19 cellular contexts compared by ENCODE assay signal in genomic region chr16:3143598-3144330, GRCh38. TPM values are rescaled to one million over a fixed set of nuclear protein-coding genes. Genes with fewer than 3 reads are reported as not detected.
DNase-seq lines count a peak whose midpoint lies in the region; FAIRE-seq and TF ChIP-seq lines count a peak whose summit lies in the region.
"Had no signal": no experiment of that assay in that cellular context is flagged by ENCODE, and none has a peak within 500 bp of the region (broad histone marks: within the 10 kb centered on the region; RNA-seq: fewer than 3 reads in every experiment).

No MANE protein-coding gene starts in this region.

- no peak for FAIRE-seq in HTR-8/SVneo (lab: Jason Lieb, UNC)

- no peak for TF ChIP-seq CTCF in colonic mucosa (IDR thresholded peaks at IDR 0.05)

- H3K9ac ChIP-seq in colonic mucosa (ENCODE audit: low read depth in 2 of 2, low read length in 2 of 2) (no peak overlapping the region), skeletal muscle tissue (ENCODE audit: low read depth in 1 of 3, low read length in 3 of 3) (peak overlapping the region; percentile 86 to 98 (median 93))

- H3K4me1 ChIP-seq in colonic mucosa (no peaks in the 10 kb centered on the region), skeletal muscle tissue (ENCODE audit: control insufficient read depth in 3 of 3, insufficient read depth in 3 of 3, low read length in 3 of 3) (peaks cover 26 to 55% (median 52%) of the 10 kb centered on the region in 3 donors)
- H3K4me1 ChIP-seq: suprapubic skin had no signal

- no peaks in the 10 kb centered on the region for H3K36me3 ChIP-seq in colonic mucosa
- H3K36me3 ChIP-seq in skeletal muscle tissue (ENCODE audit: control insufficient read depth in 3 of 3, insufficient read depth in 3 of 3, low read length in 3 of 3) = peaks cover 11 to 22% (median 14%) of the 10 kb centered on the region in 3 donors

- H3K27ac ChIP-seq in colonic mucosa (no peak overlapping the region), skeletal muscle tissue (ENCODE audit: low read depth, low read length) (peak overlapping the region; percentile 98)
- H3K27ac ChIP-seq: brain microvascular endothelial cell, suprapubic skin had no signal

- DNase-seq in NCI-H524 (lab: John Stamatoyannopoulos, UW) = peak; percentile 76 to 83
- DNase-seq in colonic mucosa = peak; percentile 69
- peak; percentile 11 for DNase-seq in left kidney (ENCODE audit: low read depth, low spot score)
- DNase-seq in HTR-8/SVneo (ENCODE audit: insufficient read length, low spot score) = no peak
- no peak for DNase-seq in activated T-cell treated with anti-CD3 and anti-CD28 coated beads for 4 hours
- DNase-seq in GM03348 (ENCODE audit: low spot score) = no peak
- DNase-seq: activated CD4-positive, alpha-beta T cell treated with anti-CD3 and anti-CD28 coated beads, Interleukin-2, amount 50 U/mL, for 48 hours; activated naive CD8-positive, alpha-beta T cell treated with anti-CD3 and anti-CD28 coated beads for 36 hours; activated T-cell treated with anti-CD3 and anti-CD28 coated beads, Interleukin-2, amount 50 U/mL, for 72 hours; brain microvascular endothelial cell; islet precursor cell; midbrain; NCI-H1048; RPMI8226; stimulated activated CD4-positive, alpha-beta T cell treated with anti-CD3 and anti-CD28 coated beads, Interleukin-4, amount 100 ng/mL, for 24 hours; T-helper 1 cell had no signal

- intact Hi-C loops in colonic mucosa (cut with DNase I) = no loop called here

- H3K27me3 ChIP-seq in colonic mucosa (no peaks in the 10 kb centered on the region), skeletal muscle tissue (ENCODE audit: control insufficient read depth in 3 of 3, insufficient read depth in 3 of 3, low read length in 3 of 3) (no peaks in the 10 kb centered on the region)
- H3K27me3 ChIP-seq: brain microvascular endothelial cell, suprapubic skin had no signal

- H3K9me3 ChIP-seq in colonic mucosa (no peaks in the 10 kb centered on the region), skeletal muscle tissue (ENCODE audit: control insufficient read depth in 3 of 3, low read length in 3 of 3) (no peaks in the 10 kb centered on the region)
- H3K9me3 ChIP-seq: suprapubic skin had no signal

- H3K4me3 ChIP-seq in colonic mucosa (no peak overlapping the region), skeletal muscle tissue (ENCODE audit: low read length in 3 of 3) (peak overlapping the region; percentile 75 to 91 (median 82))
- H3K4me3 ChIP-seq: suprapubic skin had no signal

RNA-seq across cellular contexts. Expression of gene ZNF213, which starts 8.9 kb away (rescaled TPM):
- 10 to 100 TPM; 12.4 to 20.4 TPM for total RNA-seq in colonic mucosa
- total RNA-seq in skeletal muscle tissue = 4.2 TPM

RNA-seq across cellular contexts. Expression of gene ZNF205, which starts 31.4 kb away (rescaled TPM):
- 10 to 100 TPM in 1 of 2 donors, 1 to 10 TPM in 1; 9.9 to 10.5 TPM for total RNA-seq in colonic mucosa
- 7.3 TPM for total RNA-seq in skeletal muscle tissue

RNA-seq across cellular contexts. Expression of gene OR1F1, which starts 44.2 kb away (rescaled TPM):
- total RNA-seq in colonic mucosa = not detected
- total RNA-seq in skeletal muscle tissue = not detected
- total RNA-seq: activated naive CD8-positive, alpha-beta T cell treated with anti-CD3 and anti-CD28 coated beads for 36 hours; fibroblast of lung; suprapubic skin had no signal

RNA-seq across cellular contexts. Expression of gene ZSCAN10, which starts 44.7 kb away (rescaled TPM):
- under 1 TPM in 1 of 2 donors, not detected in 1; 0.86 TPM for total RNA-seq in colonic mucosa
- not detected for total RNA-seq in skeletal muscle tissue
- total RNA-seq: activated naive CD8-positive, alpha-beta T cell treated with anti-CD3 and anti-CD28 coated beads for 36 hours; fibroblast of lung; suprapubic skin had no signal

Comparison
In these comparisons a context has a peak if more than half of its experiments do, and no peak if none do; other contexts are left out.
1. DNase-seq: peak in NCI-H524 (2 of 2), colonic mucosa (single experiment) and left kidney (single experiment); none in HTR-8/SVneo (single experiment), activated T-cell treated with anti-CD3 and anti-CD28 coated beads for 4 hours (single experiment) and GM03348 (single experiment).
2. H3K9ac ChIP-seq: peak in skeletal muscle tissue (3 of 3); none in colonic mucosa (0 of 2).